8 cellular contexts compared by ENCODE assay signal in the genomic region with DNA sequence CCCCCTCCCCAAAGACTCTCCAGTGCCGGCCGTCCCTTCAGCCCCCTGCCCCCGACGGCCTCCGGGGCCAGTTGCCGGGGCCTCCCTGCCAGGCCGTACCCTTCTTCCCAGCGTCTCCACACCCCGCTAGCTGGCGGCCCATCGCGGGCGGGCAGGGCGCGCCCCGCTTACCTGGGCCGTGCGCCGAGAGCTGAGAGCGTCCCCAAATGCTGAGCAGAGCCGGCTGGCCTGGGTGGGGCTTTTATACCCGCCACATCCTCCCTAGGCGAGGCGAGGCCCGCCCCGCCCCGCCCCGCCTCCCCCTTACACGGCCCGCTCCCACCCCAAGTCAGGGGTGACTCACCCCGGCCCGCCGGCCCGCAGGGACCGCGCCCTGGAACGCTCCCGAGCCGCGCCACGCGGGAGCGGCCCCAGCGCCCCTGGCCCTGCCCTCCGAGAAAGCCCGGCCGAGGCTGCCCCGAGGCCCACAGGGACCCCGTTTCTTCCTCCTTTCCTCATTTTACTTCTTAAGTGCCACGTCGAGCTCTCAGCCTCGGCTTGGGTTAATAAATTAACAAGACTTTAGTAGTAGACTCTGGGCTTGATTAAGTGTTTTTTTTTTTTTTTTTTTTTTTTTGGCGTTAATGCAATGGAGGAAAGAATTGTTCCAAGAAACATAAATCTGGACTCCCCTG. TPM values are rescaled to one million over a fixed set of nuclear protein-coding genes. Genes with fewer than 3 reads are reported as not detected.
DNase-seq lines count a peak whose midpoint lies in the region; ATAC-seq, FAIRE-seq and TF ChIP-seq lines count a peak whose summit lies in the region.

A gene (minus strand): TSS at position 215 of the 674 bp plus-strand sequence. CDS start 11,911 bp downstream, outside the sequence.

- peak within 1 kb of the TSS; percentile 69 to 99 (median 88) for H3K4me3 ChIP-seq in BLaER1 treated with 17β-estradiol and CSF1 and Interleukin-3, amounts not matched to agents 10 nM and 100 nM
- H3K4me3 ChIP-seq in SJCRH30 (peak within 1 kb of the TSS; percentile 91), pancreas (peak within 1 kb of the TSS; percentile 64 to 79 (median 68)), tibial nerve (peak within 1 kb of the TSS; percentile 94 to 99 (median 98))

- ATAC-seq in HG03354 (IDR thresholded peaks at IDR 0.05; ENCODE audit: poor library complexity, severe bottlenecking, unreplicated experiment) (peak; percentile 73), pancreas (peak; percentile 78 to 83 (median 80))

- H3K4me2 ChIP-seq in BLaER1 treated with 17β-estradiol and CSF1 and Interleukin-3, amounts not matched to agents 10 nM and 100 nM, result peak within 1 kb of the TSS; percentile 81 to 99 (median 95)

- 0% methylated on average over 21 to 53 of the region's 53 CpGs for WGBS in pancreas, 2 donors
- 1% methylated on average over 21 to 41 of the region's 53 CpGs for WGBS in tibial nerve, 2 donors

- no peaks in the 10 kb centered on the region for H3K9me3 ChIP-seq in BLaER1 treated with 17β-estradiol and CSF1 and Interleukin-3, amounts not matched to agents 10 nM and 100 nM (replicated peaks in 1 of 11)
- H3K9me3 ChIP-seq in SJCRH30 (replicated peaks) (no peaks in the 10 kb centered on the region), pancreas (no peaks in the 10 kb centered on the region), tibial nerve (no peaks in the 10 kb centered on the region)

- intact Hi-C loops in pancreas (cut with DNase I), result no loop called here

- no peaks in the 10 kb centered on the region for H3K27me3 ChIP-seq in BLaER1 treated with 17β-estradiol and CSF1 and Interleukin-3, amounts not matched to agents 10 nM and 100 nM
- H3K27me3 ChIP-seq in SJCRH30 (no peaks in the 10 kb centered on the region), pancreas (no peaks in the 10 kb centered on the region), tibial nerve (no peaks in the 10 kb centered on the region)

- TF ChIP-seq POLR2A in tibial nerve (IDR thresholded peaks at IDR 0.05), result peak; percentile 79 to 88

- H3K9ac ChIP-seq in BLaER1 treated with 17β-estradiol and CSF1 and Interleukin-3, amounts not matched to agents 10 nM and 100 nM, result peak within 1 kb of the TSS; percentile 90 to 98 (median 94)

- TF ChIP-seq CTCF in pancreas (IDR thresholded peaks at IDR 0.05), result no peak
- TF ChIP-seq CTCF in tibial nerve (IDR thresholded peaks at IDR 0.05), result no peak

- peak in 1 of 2 donors; percentile 92 for TF ChIP-seq EP300 in tibial nerve (IDR thresholded peaks at IDR 0.05)

- H4K20me1 ChIP-seq in BLaER1 treated with 17β-estradiol and CSF1 and Interleukin-3, amounts not matched to agents 10 nM and 100 nM, result peaks cover 0 to 48% (median 39%) of the 10 kb centered on the region in 11 experiments; a peak in 20 of 22 replicates

- DNase-seq in GM19238 (ENCODE audit: insufficient read length, low spot score), result peak; percentile 76
- peak; percentile 82 to 84 for DNase-seq in SJCRH30
- DNase-seq in activated gamma-delta T cell treated with anti-CD3 and anti-CD28 coated beads, Interleukin-2, amount 50 U/mL, for 16 hours (ENCODE audit: low read depth), result peak; percentile 71
- DNase-seq in frontal cortex (ENCODE audit: low spot score in 2 of 2), result peak; percentile 58 to 76
- peak; percentile 75 to 90 (median 84) for DNase-seq in pancreas
- DNase-seq in tibial nerve (ENCODE audit: low spot score in 2 of 2), result peak; percentile 71 to 83

- peaks cover 28 to 72% (median 53%) of the 10 kb centered on the region in 10 experiments for H3K4me1 ChIP-seq in BLaER1 treated with 17β-estradiol and CSF1 and Interleukin-3, amounts not matched to agents 10 nM and 100 nM
- H3K4me1 ChIP-seq in SJCRH30 (peaks cover 54% of the 10 kb centered on the region), pancreas (peaks cover 0 to 16% (median 15%) of the 10 kb centered on the region in 3 donors), tibial nerve (peaks cover 4 to 73% (median 45%) of the 10 kb centered on the region in 4 donors)

- peaks cover 14 to 41% (median 35%) of the 10 kb centered on the region in 11 experiments; a peak in 21 of 22 replicates for H3K36me3 ChIP-seq in BLaER1 treated with 17β-estradiol and CSF1 and Interleukin-3, amounts not matched to agents 10 nM and 100 nM
- H3K36me3 ChIP-seq in SJCRH30, result peaks cover 10% of the 10 kb centered on the region; the same call in 1 of the 2 replicates
- H3K36me3 ChIP-seq in pancreas, result no peaks in the 10 kb centered on the region
- peaks cover 0 to 6% (median 0%) of the 10 kb centered on the region in 3 donors for H3K36me3 ChIP-seq in tibial nerve

- FAIRE-seq in frontal cortex (lab: Jason Lieb, UNC) (no peak), pancreas (lab: Jason Lieb, UNC) (no peak)

- H3K27ac ChIP-seq in BLaER1 treated with 17β-estradiol and CSF1 and Interleukin-3, amounts not matched to agents 10 nM and 100 nM, result peak within 1 kb of the TSS; percentile 80 to 98 (median 92)
- H3K27ac ChIP-seq in SJCRH30 (peak within 1 kb of the TSS; percentile 95), pancreas (peak within 1 kb of the TSS; percentile 84 to 90 (median 86)), tibial nerve (peak within 1 kb of the TSS; percentile 86 to 100 (median 98))

RNA-seq across cellular contexts. Expression of the gene that starts here (rescaled TPM):
- 236 and 243 TPM in 2 replicates for total RNA-seq in SJCRH30 (2014; rRNA removed; shearing (Covaris generic))
- total RNA-seq in frontal cortex (34.6 TPM), pancreas (100 to 1,000 TPM; 123 to 476 (median 204) TPM), tibial nerve (1,000 to 10,000 TPM in 2 of 4 donors, 100 to 1,000 TPM in 2; 747 to 1,181 (median 1,009) TPM)
- 100 to 1,000 TPM; 296 to 336 TPM for polyA plus RNA-seq in pancreas

Comparison
In these comparisons a context has a peak if more than half of its experiments do, and no peak if none do; other contexts are left out.
1. Peak in every context shown above with its lines: DNase-seq, ATAC-seq, H3K4me3 ChIP-seq and H3K27ac ChIP-seq.